8 cellular contexts compared by ENCODE assay signal in the genomic region with DNA sequence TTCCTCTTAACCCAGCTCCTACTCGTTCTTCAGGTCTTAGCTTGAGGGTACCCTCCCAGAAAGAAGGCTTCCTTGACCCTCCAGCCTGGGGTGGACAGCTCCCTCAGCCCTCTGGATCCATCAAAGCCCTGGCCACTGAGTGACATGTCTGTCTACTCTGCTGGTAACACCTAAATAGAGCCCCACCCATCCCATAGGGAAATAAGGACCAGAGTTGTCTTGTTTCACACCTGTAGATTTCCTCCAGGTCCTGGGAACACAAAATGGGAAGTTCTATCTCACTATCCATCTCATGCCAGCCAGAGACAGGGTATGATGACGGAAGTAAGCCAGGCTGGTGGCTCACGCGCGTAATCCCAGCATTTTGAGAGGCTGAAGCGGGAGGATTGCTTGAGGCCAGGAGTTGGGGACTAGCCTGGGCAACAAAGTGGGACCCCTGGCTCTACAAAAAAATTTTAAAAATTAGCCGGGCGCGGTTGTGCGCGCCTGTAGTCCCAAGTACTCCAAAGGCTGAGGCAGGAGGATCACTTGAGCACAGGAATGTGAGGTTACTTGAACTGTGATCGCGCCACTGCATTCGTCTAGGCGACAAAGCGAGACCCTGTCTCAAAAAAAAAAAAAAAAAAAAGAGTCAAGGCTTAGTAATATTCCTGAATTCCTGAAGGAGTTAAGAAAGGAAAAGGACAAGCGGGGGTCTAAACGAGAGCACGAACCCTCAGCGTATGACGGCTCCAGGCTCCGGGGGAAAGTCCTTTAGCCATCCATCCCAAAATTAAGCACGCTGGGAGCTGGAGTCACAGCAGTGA. TPM values are rescaled to one million over a fixed set of nuclear protein-coding genes. Genes with fewer than 3 reads are reported as not detected.
DNase-seq lines count a peak whose midpoint lies in the region; ATAC-seq, FAIRE-seq and TF ChIP-seq lines count a peak whose summit lies in the region.

No MANE protein-coding gene starts in this region.

- FAIRE-seq in H54 (lab: Jason Lieb, UNC), result no peak

- ATAC-seq in CD8-positive, alpha-beta T cell, result no peak
- ATAC-seq in right lobe of liver (peak; percentile 15 to 32 (median 20)), HG02852 (IDR thresholded peaks at IDR 0.05; ENCODE audit: unreplicated experiment) (no peak)

- no peak for TF ChIP-seq POLR2A in breast epithelium (IDR thresholded peaks at IDR 0.05)
- no peak for TF ChIP-seq POLR2A in right lobe of liver (IDR thresholded peaks at IDR 0.05)
- no peak for TF ChIP-seq POLR2A in H54 (IDR thresholded peaks at IDR 0.05; ENCODE audit: low read depth, low read length)

- DNase-seq in CD8-positive, alpha-beta T cell, result peak in 1 of 7 experiments; percentile 33
- DNase-seq in MG63, result no peak
- no peak for DNase-seq in breast epithelium (ENCODE audit: low spot score in 2 of 2)
- peak in 1 of 3 donors; percentile 25 for DNase-seq in right lobe of liver
- DNase-seq in T-helper 9 cell, result no peak
- DNase-seq in H54 (ENCODE audit: insufficient read length, low spot score), result no peak

- CTCF ChIA-PET in CD8-positive, alpha-beta T cell (lab: Charles Lee), result interaction anchor here (0.8 to 9.7 kb wide), 34 partner anchors 8 to 647 kb away, joined by 3 to 105 read pairs (median 6); a partner anchor contains a TSS

- peak overlapping the region; percentile 88 for H3K27ac ChIP-seq in CD8-positive, alpha-beta T cell (ENCODE audit: low read depth, low read length)
- H3K27ac ChIP-seq in breast epithelium, result peak overlapping the region; percentile 96 to 98
- H3K27ac ChIP-seq in right lobe of liver, result peak overlapping the region; percentile 91 to 98 (median 97)
- H3K27ac ChIP-seq in temporal lobe (ENCODE audit: low read depth, low read length), result peak overlapping the region; percentile 74

- H3K27me3 ChIP-seq in CD8-positive, alpha-beta T cell (ENCODE audit: insufficient read depth, low read length), result no peaks in the 10 kb centered on the region
- H3K27me3 ChIP-seq in MG63 (no peaks in the 10 kb centered on the region), breast epithelium (no peaks in the 10 kb centered on the region), right lobe of liver (no peaks in the 10 kb centered on the region)

- peak overlapping the region; percentile 98 for H3K27ac Mint-ChIP-seq in CD8-positive, alpha-beta T cell

- POLR2A ChIA-PET in CD8-positive, alpha-beta T cell (lab: Charles Lee), result interaction anchor here (0.6 to 7.0 kb wide), 15 partner anchors 11 to 131 kb away, joined by 3 to 126 read pairs (median 5); a partner anchor contains a TSS

- H3K27me3 Mint-ChIP-seq in CD8-positive, alpha-beta T cell (ENCODE audit: low read depth), result no peaks in the 10 kb centered on the region

- no peaks in the 10 kb centered on the region for H3K9me3 ChIP-seq in CD8-positive, alpha-beta T cell (ENCODE audit: low read length)
- H3K9me3 ChIP-seq in MG63 (no peaks in the 10 kb centered on the region), breast epithelium (no peaks in the 10 kb centered on the region), right lobe of liver (no peaks in the 10 kb centered on the region)

- H3K4me1 Mint-ChIP-seq in CD8-positive, alpha-beta T cell (ENCODE audit: low read depth), result peaks cover 80% of the 10 kb centered on the region

- H3K9me3 Mint-ChIP-seq in CD8-positive, alpha-beta T cell, result no peaks in the 10 kb centered on the region

- intact Hi-C loops in CD8-positive, alpha-beta T cell (cut with DNase I, micrococcal nuclease), result loop anchor here (1.0 to 10.0 kb wide), 7 partner anchors 18 to 647 kb away; a partner anchor contains a TSS
- intact Hi-C loops in breast epithelium (cut with DNase I; ENCODE audit: low total_unique reads) (loop anchor here (5.0 kb wide), 1 partner anchor 352 kb away; no protein-coding TSS in a partner anchor), right lobe of liver (cut with DNase I) (no loop called here)

- WGBS in right lobe of liver (ENCODE audit: insufficient coverage, low coverage, low lambda C conversion rate, missing lambda C conversion rate), result 5% methylated on average over 22 of the region's 23 CpGs

- peaks cover 66% of the 10 kb centered on the region for H3K4me1 ChIP-seq in CD8-positive, alpha-beta T cell (ENCODE audit: insufficient read depth, low read length)
- H3K4me1 ChIP-seq in breast epithelium, result peaks cover 3 to 18% of the 10 kb centered on the region in 2 donors
- peaks cover 0 to 31% (median 13%) of the 10 kb centered on the region in 4 donors for H3K4me1 ChIP-seq in right lobe of liver

- H3K4me3 Mint-ChIP-seq in CD8-positive, alpha-beta T cell, result peak overlapping the region; percentile 97

- peak overlapping the region; percentile 91 for H3K4me3 ChIP-seq in CD8-positive, alpha-beta T cell (ENCODE audit: low read depth, low read length)
- H3K4me3 ChIP-seq in MG63 (peak overlapping the region; percentile 91), breast epithelium (peak overlapping the region; percentile 74 to 94 (median 79)), right lobe of liver (peak overlapping the region; percentile 69 to 97 (median 90))

- peaks cover 57% of the 10 kb centered on the region for H3K36me3 Mint-ChIP-seq in CD8-positive, alpha-beta T cell

- no peak for TF ChIP-seq CTCF in CD8-positive, alpha-beta T cell (IDR thresholded peaks at IDR 0.05)
- TF ChIP-seq CTCF in breast epithelium (IDR thresholded peaks at IDR 0.05), result peak in 1 of 3 donors; percentile 8
- no peak for TF ChIP-seq CTCF in right lobe of liver (IDR thresholded peaks at IDR 0.05)

- H3K36me3 ChIP-seq in CD8-positive, alpha-beta T cell (ENCODE audit: insufficient read depth, low read length), result peaks cover 22% of the 10 kb centered on the region
- H3K36me3 ChIP-seq in MG63, result peaks cover 69% of the 10 kb centered on the region
- peaks cover 17% of the 10 kb centered on the region for H3K36me3 ChIP-seq in breast epithelium
- peaks cover 0 to 35% (median 19%) of the 10 kb centered on the region in 4 donors for H3K36me3 ChIP-seq in right lobe of liver

RNA-seq across cellular contexts. Expression of a gene that starts 0.5 kb away (rescaled TPM):
- total RNA-seq in CD8-positive, alpha-beta T cell, result 10 to 100 TPM; 32.0 to 33.5 TPM
- total RNA-seq in MG63 (2014; rRNA removed; shearing (Covaris generic); ENCODE audit: low replicate concordance), result 2.8 and 22.3 TPM in 2 replicates
- 10 to 100 TPM; 15.4 to 15.7 (median 15.4) TPM for total RNA-seq in breast epithelium
- total RNA-seq in right lobe of liver, result 1 to 10 TPM; 4.6 to 7.2 (median 6.9) TPM
- total RNA-seq in temporal lobe, result 6.4 TPM

RNA-seq across cellular contexts. Expression of a gene that starts 44.3 kb away (rescaled TPM):
- total RNA-seq in CD8-positive, alpha-beta T cell, result 100 to 1,000 TPM; 652 to 710 TPM
- 5.6 and 8.6 TPM in 2 replicates for total RNA-seq in MG63 (2014; rRNA removed; shearing (Covaris generic); ENCODE audit: low replicate concordance)
- total RNA-seq in breast epithelium, result 10 to 100 TPM; 12.0 to 21.4 (median 13.4) TPM
- total RNA-seq in right lobe of liver, result 10 to 100 TPM in 2 of 6 experiments, 1 to 10 TPM in 4; 4.9 to 19.1 (median 8.5) TPM
- 2.7 TPM for total RNA-seq in temporal lobe

RNA-seq across cellular contexts. Expression of a gene that starts 45.3 kb away (rescaled TPM):
- 100 to 1,000 TPM; 416 to 448 TPM for total RNA-seq in CD8-positive, alpha-beta T cell
- 149 and 151 TPM in 2 replicates for total RNA-seq in MG63 (2014; rRNA removed; shearing (Covaris generic); ENCODE audit: low replicate concordance)
- 100 to 1,000 TPM; 116 to 146 (median 125) TPM for total RNA-seq in breast epithelium
- 10 to 100 TPM; 53.5 to 70.0 (median 61.8) TPM for total RNA-seq in right lobe of liver
- total RNA-seq in temporal lobe, result 101 TPM

RNA-seq across cellular contexts. Expression of a gene that starts 54.5 kb away (rescaled TPM):
- 10 to 100 TPM; 19.6 to 25.9 TPM for total RNA-seq in CD8-positive, alpha-beta T cell
- total RNA-seq in MG63 (2014; rRNA removed; shearing (Covaris generic); ENCODE audit: low replicate concordance), result 2.4 and 31.0 TPM in 2 replicates
- total RNA-seq in breast epithelium (1 to 10 TPM; 4.0 to 7.3 (median 4.3) TPM), right lobe of liver (1 to 10 TPM; 1.7 to 4.4 (median 2.6) TPM), temporal lobe (2.2 TPM)

Comparison
In these comparisons a context has a peak if more than half of its experiments do, and no peak if none do; other contexts are left out.
1. ATAC-seq: peak in right lobe of liver (4 of 4); none in CD8-positive, alpha-beta T cell (single experiment) and HG02852 (single experiment).
2. RNA of a gene that starts 44.3 kb away (total RNA-seq): 652 to 710 TPM in CD8-positive, alpha-beta T cell; 12.0 to 21.4 TPM in breast epithelium, 4.9 to 19.1 TPM in right lobe of liver, 5.6 to 8.6 TPM in MG63 and 2.7 TPM in temporal lobe (single experiment); every median in the first group is over 10 times any median in the second.
3. intact Hi-C loops: an anchor here in CD8-positive, alpha-beta T cell (1.0 to 10.0 kb wide) and breast epithelium (5.0 kb wide); none called in right lobe of liver.
4. Peak in every context shown above with its lines, with median percentiles within 50 percentile points of each other: H3K27ac ChIP-seq and H3K4me3 ChIP-seq.